In genomic region chr6:154412106-154412820, GRCh38 we compare ENCODE assay signal across 21 cellular contexts. TPM values are rescaled to one million over a fixed set of nuclear protein-coding genes. Genes with fewer than 3 reads are reported as not detected.
DNase-seq lines count a peak whose midpoint lies in the region; ATAC-seq and TF ChIP-seq lines count a peak whose summit lies in the region.
"Had no signal": no experiment of that assay in that cellular context is flagged by ENCODE, and none has a peak within 500 bp of the region (broad histone marks: within the 10 kb centered on the region; RNA-seq: fewer than 3 reads in every experiment).

No MANE protein-coding gene starts in this region.

- H3K27ac Mint-ChIP-seq in Caco-2 (ENCODE audit: unreplicated experiment) = peak overlapping the region; percentile 17
- H3K27ac Mint-ChIP-seq in WTC11 = peak overlapping the region; percentile 28
- no peak overlapping the region for H3K27ac Mint-ChIP-seq in activated T-cell treated with anti-CD3 and anti-CD28 coated beads, Interleukin-2, amount 50 U/mL, for 72 hours
- H3K27ac Mint-ChIP-seq: activated naive CD8-positive, alpha-beta T cell treated with anti-CD3 and anti-CD28 coated beads, Interleukin-2, amount 10 ng/mL, durations not matched to agents 7 days and 5 days; CD8-positive, alpha-beta T cell; stimulated activated naive B cell treated with anti-CD40 and anti-IgM and Interleukin-4, amounts not matched to agents 10 μg/mL and 1 μg/mL and 100 μg/mL, for 72 hours had no signal

- H3K4me3 Mint-ChIP-seq in Caco-2 (ENCODE audit: unreplicated experiment) (no peak overlapping the region), WTC11 (no peak overlapping the region)
- H3K4me3 Mint-ChIP-seq in activated T-cell treated with anti-CD3 and anti-CD28 coated beads, Interleukin-2, amount 50 U/mL, for 72 hours = no peak overlapping the region
- H3K4me3 Mint-ChIP-seq: activated naive CD8-positive, alpha-beta T cell treated with anti-CD3 and anti-CD28 coated beads, Interleukin-2, amount 10 ng/mL, durations not matched to agents 7 days and 5 days; CD8-positive, alpha-beta T cell; neural crest cell; stimulated activated naive B cell treated with anti-CD40 and anti-IgM and Interleukin-4, amounts not matched to agents 10 μg/mL and 1 μg/mL and 100 μg/mL, for 72 hours had no signal

- ATAC-seq in WTC11 (no peak), HG03175 (IDR thresholded peaks at IDR 0.05; ENCODE audit: unreplicated experiment) (no peak)
- no peak for ATAC-seq in activated T-cell treated with anti-CD3 and anti-CD28 coated beads, Interleukin-2, amount 50 U/mL, for 72 hours (replicated peaks in 1 of 2)
- ATAC-seq: CD8-positive, alpha-beta T cell; stimulated activated naive B cell treated with anti-CD40 and anti-IgM and Interleukin-4, amounts not matched to agents 10 μg/mL and 1 μg/mL and 100 μg/mL, for 72 hours; upper lobe of right lung had no signal

- H3K4me3 ChIP-seq in Caco-2 (ENCODE audit: low read depth, low read length) (no peak overlapping the region), fibroblast of the aortic adventitia (ENCODE audit: low read depth, low read length) (no peak overlapping the region), retinal pigment epithelial cell (ENCODE audit: low read length) (no peak overlapping the region)
- H3K4me3 ChIP-seq: cardiac muscle cell, upper lobe of right lung had no signal

- H3K27me3 Mint-ChIP-seq in Caco-2 (ENCODE audit: insufficient read depth, unreplicated experiment) (no peaks in the 10 kb centered on the region), WTC11 (ENCODE audit: low read depth) (no peaks in the 10 kb centered on the region)
- H3K27me3 Mint-ChIP-seq in activated T-cell treated with anti-CD3 and anti-CD28 coated beads, Interleukin-2, amount 50 U/mL, for 72 hours (ENCODE audit: low read depth) = peaks cover 36% of the 10 kb centered on the region

- no peaks in the 10 kb centered on the region; the same call in none of the 2 replicates for H3K36me3 ChIP-seq in Caco-2 (ENCODE audit: control insufficient read depth, insufficient read depth, low read length)
- H3K36me3 ChIP-seq: cardiac muscle cell, upper lobe of right lung had no signal

- POLR2A ChIA-PET in Caco-2 (lab: Charles Lee) = no interaction called here
- POLR2A ChIA-PET in WTC11 (lab: Charles Lee) = no interaction called here

- H3K4me1 ChIP-seq in Caco-2 = 0 out of 2 replicates have a peak, but pooled peaks cover 4% of the 10 kb centered on the region

- BruUV-seq in Caco-2 (replicated peaks; lab: Mats Ljungman, UMichigan) = no TSS peak

- no peak for DNase-seq in Caco-2
- no peak for DNase-seq in WTC11 (ENCODE audit: low spot score)
- DNase-seq in fibroblast of the aortic adventitia (ENCODE audit: low read depth) = peak; percentile 21
- peak; percentile 34 for DNase-seq in retinal pigment epithelial cell (ENCODE audit: low read depth)
- DNase-seq in activated T-cell treated with anti-CD3 and anti-CD28 coated beads, Interleukin-2, amount 50 U/mL, for 72 hours = no peak
- DNase-seq in NCI-H510A treated with DMSO at 0.1 percent for 48 hours (lab: John Stamatoyannopoulos, UW) = no peak
- no peak for DNase-seq in H4 (ENCODE audit: low spot score)
- DNase-seq: activated naive CD8-positive, alpha-beta T cell treated with anti-CD3 and anti-CD28 coated beads, Interleukin-2, amount 10 ng/mL, durations not matched to agents 7 days and 5 days; activated T-cell treated with anti-CD3 and anti-CD28 coated beads, Interleukin-2, amount 50 U/mL, for 48 hours; CD8-positive, alpha-beta T cell; effector CD4-positive, alpha-beta T cell; GOT3; mammary epithelial cell; NCI-H146; NCI-H345; stimulated activated naive B cell treated with anti-CD40 and anti-IgM and Interleukin-4, amounts not matched to agents 10 μg/mL and 1 μg/mL and 100 μg/mL, for 72 hours; upper lobe of right lung had no signal

- TF ChIP-seq CTCF in Caco-2 (IDR thresholded peaks at IDR 0.05; ENCODE audit: insufficient read depth in 1 of 2, low read depth in 1 of 2, low read length in 1 of 2, severe bottlenecking in 1 of 2, unreplicated experiment in 1 of 2) = no peak
- TF ChIP-seq CTCF in WTC11 (IDR thresholded peaks at IDR 0.05) = no peak
- no peak for TF ChIP-seq CTCF in fibroblast of the aortic adventitia (IDR thresholded peaks at IDR 0.05; ENCODE audit: insufficient read depth, low read length)
- no peak for TF ChIP-seq CTCF in retinal pigment epithelial cell (conservative IDR thresholded peaks at IDR 0.05; ENCODE audit: low read depth, low read length)

- CTCF ChIA-PET in Caco-2 (lab: Charles Lee) (no interaction called here), WTC11 (lab: Charles Lee) (no interaction called here)

- intact Hi-C loops in Caco-2 (cut with micrococcal nuclease; ENCODE audit: unreplicated experiment) = no loop called here

- no peaks in the 10 kb centered on the region; the same call in 1 of the 2 replicates for H3K9me3 ChIP-seq in Caco-2
- H3K9me3 ChIP-seq: upper lobe of right lung had no signal

- no peaks in the 10 kb centered on the region for H3K27me3 ChIP-seq in Caco-2 (replicated peaks; ENCODE audit: control insufficient read depth, insufficient read depth, low read length)
- H3K27me3 ChIP-seq: cardiac muscle cell, upper lobe of right lung had no signal

- peaks cover 77% of the 10 kb centered on the region for H3K36me3 Mint-ChIP-seq in Caco-2 (ENCODE audit: insufficient read depth, unreplicated experiment)
- H3K36me3 Mint-ChIP-seq in WTC11 = peaks cover 4% of the 10 kb centered on the region
- no peaks in the 10 kb centered on the region for H3K36me3 Mint-ChIP-seq in activated T-cell treated with anti-CD3 and anti-CD28 coated beads, Interleukin-2, amount 50 U/mL, for 72 hours (ENCODE audit: insufficient read depth in 2 of 2)
- H3K36me3 Mint-ChIP-seq: activated naive CD8-positive, alpha-beta T cell treated with anti-CD3 and anti-CD28 coated beads, Interleukin-2, amount 10 ng/mL, durations not matched to agents 7 days and 5 days; CD8-positive, alpha-beta T cell; stimulated activated naive B cell treated with anti-CD40 and anti-IgM and Interleukin-4, amounts not matched to agents 10 μg/mL and 1 μg/mL and 100 μg/mL, for 72 hours had no signal

- no peaks in the 10 kb centered on the region for H3K9me3 Mint-ChIP-seq in Caco-2 (ENCODE audit: unreplicated experiment)
- no peaks in the 10 kb centered on the region for H3K9me3 Mint-ChIP-seq in WTC11
- H3K9me3 Mint-ChIP-seq in activated T-cell treated with anti-CD3 and anti-CD28 coated beads, Interleukin-2, amount 50 U/mL, for 72 hours = no peaks in the 10 kb centered on the region
- H3K9me3 Mint-ChIP-seq: CD8-positive, alpha-beta T cell; neural crest cell had no signal

- H3K4me1 Mint-ChIP-seq in Caco-2 (ENCODE audit: low read depth, unreplicated experiment) (no peaks in the 10 kb centered on the region), WTC11 (peaks cover 19% of the 10 kb centered on the region)
- H3K4me1 Mint-ChIP-seq in activated T-cell treated with anti-CD3 and anti-CD28 coated beads, Interleukin-2, amount 50 U/mL, for 72 hours (ENCODE audit: low read depth) = peaks cover 16% of the 10 kb centered on the region
- H3K4me1 Mint-ChIP-seq: activated naive CD8-positive, alpha-beta T cell treated with anti-CD3 and anti-CD28 coated beads, Interleukin-2, amount 10 ng/mL, durations not matched to agents 7 days and 5 days; stimulated activated naive B cell treated with anti-CD40 and anti-IgM and Interleukin-4, amounts not matched to agents 10 μg/mL and 1 μg/mL and 100 μg/mL, for 72 hours had no signal

TF ChIP-seq in WTC11, 78 proteins besides CTCF, POLR2A, EP300 and RAD21 (continues in another document):
- TF ChIP-seq TP53 (CRISPR knock-in tag; IDR thresholded peaks at IDR 0.05) (no peak), MXD4 (CRISPR knock-in tag; IDR thresholded peaks at IDR 0.05; ENCODE audit: borderline replicate concordance) (no peak), GABPB1 (CRISPR knock-in tag; IDR thresholded peaks at IDR 0.05) (no peak), ZNF423 (CRISPR knock-in tag; IDR thresholded peaks at IDR 0.05) (no peak), FOXK1 (CRISPR knock-in tag; IDR thresholded peaks at IDR 0.05) (no peak)
- TF ChIP-seq, protein P1, sequence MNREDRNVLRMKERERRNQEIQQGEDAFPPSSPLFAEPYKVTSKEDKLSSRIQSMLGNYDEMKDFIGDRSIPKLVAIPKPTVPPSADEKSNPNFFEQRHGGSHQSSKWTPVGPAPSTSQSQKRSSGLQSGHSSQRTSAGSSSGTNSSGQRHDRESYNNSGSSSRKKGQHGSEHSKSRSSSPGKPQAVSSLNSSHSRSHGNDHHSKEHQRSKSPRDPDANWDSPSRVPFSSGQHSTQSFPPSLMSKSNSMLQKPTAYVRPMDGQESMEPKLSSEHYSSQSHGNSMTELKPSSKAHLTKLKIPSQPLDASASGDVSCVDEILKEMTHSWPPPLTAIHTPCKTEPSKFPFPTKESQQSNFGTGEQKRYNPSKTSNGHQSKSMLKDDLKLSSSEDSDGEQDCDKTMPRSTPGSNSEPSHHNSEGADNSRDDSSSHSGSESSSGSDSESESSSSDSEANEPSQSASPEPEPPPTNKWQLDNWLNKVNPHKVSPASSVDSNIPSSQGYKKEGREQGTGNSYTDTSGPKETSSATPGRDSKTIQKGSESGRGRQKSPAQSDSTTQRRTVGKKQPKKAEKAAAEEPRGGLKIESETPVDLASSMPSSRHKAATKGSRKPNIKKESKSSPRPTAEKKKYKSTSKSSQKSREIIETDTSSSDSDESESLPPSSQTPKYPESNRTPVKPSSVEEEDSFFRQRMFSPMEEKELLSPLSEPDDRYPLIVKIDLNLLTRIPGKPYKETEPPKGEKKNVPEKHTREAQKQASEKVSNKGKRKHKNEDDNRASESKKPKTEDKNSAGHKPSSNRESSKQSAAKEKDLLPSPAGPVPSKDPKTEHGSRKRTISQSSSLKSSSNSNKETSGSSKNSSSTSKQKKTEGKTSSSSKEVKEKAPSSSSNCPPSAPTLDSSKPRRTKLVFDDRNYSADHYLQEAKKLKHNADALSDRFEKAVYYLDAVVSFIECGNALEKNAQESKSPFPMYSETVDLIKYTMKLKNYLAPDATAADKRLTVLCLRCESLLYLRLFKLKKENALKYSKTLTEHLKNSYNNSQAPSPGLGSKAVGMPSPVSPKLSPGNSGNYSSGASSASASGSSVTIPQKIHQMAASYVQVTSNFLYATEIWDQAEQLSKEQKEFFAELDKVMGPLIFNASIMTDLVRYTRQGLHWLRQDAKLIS (CRISPR knock-in tag; IDR thresholded peaks at IDR 0.05; ENCODE audit: borderline replicate concordance) = no peak
- TF ChIP-seq, protein P2, sequence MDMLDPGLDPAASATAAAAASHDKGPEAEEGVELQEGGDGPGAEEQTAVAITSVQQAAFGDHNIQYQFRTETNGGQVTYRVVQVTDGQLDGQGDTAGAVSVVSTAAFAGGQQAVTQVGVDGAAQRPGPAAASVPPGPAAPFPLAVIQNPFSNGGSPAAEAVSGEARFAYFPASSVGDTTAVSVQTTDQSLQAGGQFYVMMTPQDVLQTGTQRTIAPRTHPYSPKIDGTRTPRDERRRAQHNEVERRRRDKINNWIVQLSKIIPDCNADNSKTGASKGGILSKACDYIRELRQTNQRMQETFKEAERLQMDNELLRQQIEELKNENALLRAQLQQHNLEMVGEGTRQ (CRISPR knock-in tag; IDR thresholded peaks at IDR 0.05) = no peak

RNA-seq across cellular contexts. Expression of gene IPCEF1, which starts 55.7 kb away (rescaled TPM):
- 1.4 and 1.9 TPM in 2 replicates for total RNA-seq in Caco-2 (2022)
- total RNA-seq in WTC11 (2021) = 0.25 to 1.3 TPM (median 1.2 TPM) in 3 replicates
- total RNA-seq in fibroblast of the aortic adventitia (ENCODE audit: low replicate concordance) = 0.54 and 1.3 TPM in 2 replicates
- 10 to 100 TPM; 17.6 to 20.4 TPM for total RNA-seq in activated T-cell treated with anti-CD3 and anti-CD28 coated beads, Interleukin-2, amount 50 U/mL, for 72 hours
- total RNA-seq in H4 (2014; rRNA removed; shearing (Covaris generic)) = 0.54 and 1.1 TPM in 2 replicates
- total RNA-seq: MCF 10A had no signal

Comparison
In these comparisons a context has a peak if more than half of its experiments do, and no peak if none do; other contexts are left out.
1. DNase-seq: peak in fibroblast of the aortic adventitia (single experiment) and retinal pigment epithelial cell (single experiment); none in Caco-2 (0 of 2), WTC11 (single experiment), activated T-cell treated with anti-CD3 and anti-CD28 coated beads, Interleukin-2, amount 50 U/mL, for 72 hours (0 of 2), NCI-H510A treated with DMSO at 0.1 percent for 48 hours (single experiment) and H4 (single experiment).